In genomic region chr1:236604218-236605029, GRCh38 we compare ENCODE assay signal across 8 cellular contexts. TPM values are rescaled to one million over a fixed set of nuclear protein-coding genes. Genes with fewer than 3 reads are reported as not detected.
DNase-seq lines count a peak whose midpoint lies in the region; ATAC-seq and TF ChIP-seq lines count a peak whose summit lies in the region.

Gene HEATR1 (minus strand): TSS chr1:236604516. CDS start chr1:236604095, 421 bp downstream.

- peak within 1 kb of the TSS; percentile 91 for H3K27ac ChIP-seq in rectal smooth muscle tissue (ENCODE audit: low read depth, low read length)
- peak within 1 kb of the TSS in 1 of 2 donors; percentile 78 for H3K27ac ChIP-seq in aorta (ENCODE audit: low read depth in 1 of 2, low read length in 2 of 2)

- peak; percentile 88 for TF ChIP-seq POLR2A in GM18505 (IDR thresholded peaks at IDR 0.05; ENCODE audit: borderline replicate concordance, extremely low read depth, insufficient read depth, insufficient read length)

- no peaks in the 10 kb centered on the region for H3K9me3 ChIP-seq in aorta (ENCODE audit: control insufficient read depth, low read length)

- H3K4me3 ChIP-seq in astrocyte of the cerebellum (ENCODE audit: low read depth, low read length) = peak within 1 kb of the TSS; percentile 61
- H3K4me3 ChIP-seq in rectal smooth muscle tissue (ENCODE audit: low read length) = peak within 1 kb of the TSS; percentile 91
- H3K4me3 ChIP-seq in aorta (ENCODE audit: low read length in 2 of 2) = peak within 1 kb of the TSS; percentile 76 to 80

- WGBS in aorta, 2 donors = 1 to 2% methylated on average over 48 of the region's 48 CpGs

- peak within 1 kb of the TSS; percentile 68 for H3K9ac ChIP-seq in rectal smooth muscle tissue (ENCODE audit: low read length)

- H3K36me3 ChIP-seq in rectal smooth muscle tissue (ENCODE audit: control insufficient read depth, insufficient read depth, low read length) (no peaks in the 10 kb centered on the region), aorta (ENCODE audit: control insufficient read depth in 1 of 2, insufficient read depth in 2 of 2, low read length in 1 of 2) (no peaks in the 10 kb centered on the region)

- H3K4me1 ChIP-seq in rectal smooth muscle tissue (ENCODE audit: control insufficient read depth, insufficient read depth, low read length) (peaks cover 7% of the 10 kb centered on the region), aorta (ENCODE audit: control insufficient read depth in 1 of 2, insufficient read depth in 2 of 2, low read length in 2 of 2) (no peaks in the 10 kb centered on the region)

- in situ Hi-C loops in astrocyte of the cerebellum (cut with HindIII; ENCODE audit: low sequenced_read_pairs) = no loop called here

- no peaks in the 10 kb centered on the region for H3K27me3 ChIP-seq in rectal smooth muscle tissue (ENCODE audit: control insufficient read depth, insufficient read depth, low read length)
- H3K27me3 ChIP-seq in aorta (ENCODE audit: control insufficient read depth in 1 of 2, insufficient read depth in 2 of 2, low read length in 1 of 2) = no peaks in the 10 kb centered on the region

- TF ChIP-seq CTCF in astrocyte of the cerebellum (IDR thresholded peaks at IDR 0.05; ENCODE audit: low read depth, low read length, missing control alignments) = no peak

- DNase-seq in NCI-H2029 (lab: John Stamatoyannopoulos, UW) = peak; percentile 85
- peak; percentile 72 for DNase-seq in T-helper 22 cell (ENCODE audit: low read depth)
- peak; percentile 90 for DNase-seq in astrocyte of the cerebellum (ENCODE audit: low read depth)
- DNase-seq in hepatic stellate cell (ENCODE audit: low spot score) = peak; percentile 86
- peak; percentile 97 for DNase-seq in aorta

- intact Hi-C loops in aorta (cut with DNase I) = loop anchor here in 1 of 2 donors (10.0 kb wide), 1 partner anchor 80 kb away; the partner anchor contains the start of gene ACTN2

- ATAC-seq in GM18505 (IDR thresholded peaks at IDR 0.05; ENCODE audit: unreplicated experiment) (peak; percentile 94), HG02973 (IDR thresholded peaks at IDR 0.05; ENCODE audit: unreplicated experiment) (peak; percentile 91), aorta (ENCODE audit: low FRiP score) (peak; percentile 99)

RNA-seq across cellular contexts. Expression of gene HEATR1, which starts in this region (rescaled TPM):
- 10 to 100 TPM; 28.2 to 34.9 TPM for total RNA-seq in aorta
- 1 to 10 TPM; 1.6 to 4.6 TPM for polyA plus RNA-seq in aorta
